Comparison of ENCODE assay signal across 9 cellular contexts in genomic region chr18:48997681-48997984, GRCh38. TPM values are rescaled to one million over a fixed set of nuclear protein-coding genes. Genes with fewer than 3 reads are reported as not detected.
DNase-seq lines count a peak whose midpoint lies in the region; ATAC-seq and TF ChIP-seq lines count a peak whose summit lies in the region.
"Had no signal": no experiment of that assay in that cellular context is flagged by ENCODE, and none has a peak within 500 bp of the region (broad histone marks: within the 10 kb centered on the region; RNA-seq: fewer than 3 reads in every experiment).

No MANE protein-coding gene starts in this region.

- H3K79me2 ChIP-seq in PC-9 (ENCODE audit: low read depth) (no peaks in the 10 kb centered on the region), fibroblast of lung (ENCODE audit: control insufficient read depth, insufficient read depth, low read length) (no peaks in the 10 kb centered on the region)

- intact Hi-C loops in PC-9 (cut with micrococcal nuclease; ENCODE audit: unreplicated experiment) = loop anchor here (2.0 kb wide), 2 partner anchors 45 to 55 kb away; no protein-coding TSS in a partner anchor
- intact Hi-C loops in psoas muscle (cut with DNase I) = no loop called here

- H3K9ac ChIP-seq in fibroblast of lung (ENCODE audit: insufficient read depth, low read length) = peak overlapping the region; percentile 57

- H3K4me1 ChIP-seq in PC-9 (replicated peaks; ENCODE audit: insufficient read depth) (peaks cover 66% of the 10 kb centered on the region), fibroblast of lung (ENCODE audit: control insufficient read depth, extremely low read depth, insufficient read depth, low read length) (peaks cover 40% of the 10 kb centered on the region), psoas muscle (peaks cover 23% of the 10 kb centered on the region)
- peaks cover 20% of the 10 kb centered on the region for H3K4me1 ChIP-seq in effector memory CD4-positive, alpha-beta T cell (ENCODE audit: control insufficient read depth, insufficient read depth, low read length, poor library complexity, severe bottlenecking)

- 78 to 90% (median 79%) methylated on average over 6 of the region's 6 CpGs for WGBS in psoas muscle, 3 donors

- H3K27ac ChIP-seq in PC-9 = peak overlapping the region; percentile 97
- peak overlapping the region; percentile 97 for H3K27ac ChIP-seq in fibroblast of lung (ENCODE audit: insufficient read depth, low read length)
- H3K27ac ChIP-seq in psoas muscle = peak overlapping the region; percentile 66
- H3K27ac ChIP-seq in effector memory CD4-positive, alpha-beta T cell (ENCODE audit: insufficient read depth, low read length, poor library complexity, severe bottlenecking) = no peak overlapping the region

- TSS peak; percentile 82 for BruUV-seq in PC-9 (replicated peaks; lab: Mats Ljungman, UMichigan)

- H3K4me3 ChIP-seq in PC-9 = peak overlapping the region; percentile 32; the same call in 1 of the 2 replicates
- H3K4me3 ChIP-seq in fibroblast of lung (replicated peaks in 1 of 4; ENCODE audit: control extremely low read depth in 1 of 4, insufficient read depth in 1 of 4, low read depth in 3 of 4, low read length in 4 of 4) = no peak overlapping the region
- H3K4me3 ChIP-seq in psoas muscle = no peak overlapping the region
- no peak overlapping the region for H3K4me3 ChIP-seq in effector memory CD4-positive, alpha-beta T cell (ENCODE audit: insufficient read depth, low read depth, low read length, poor library complexity, severe bottlenecking)

- no peak for ATAC-seq in psoas muscle
- ATAC-seq in stimulated activated naive CD8-positive, alpha-beta T cell treated with anti-CD3 and anti-CD28 coated beads, Interleukin-15, Interleukin-2, amounts not matched to agents 100 U/mL and 50 U/mL, for 24 hours = no peak

- H3K9me2 ChIP-seq in PC-9 (ENCODE audit: insufficient read depth) = no peaks in the 10 kb centered on the region

- no peaks in the 10 kb centered on the region for H3K36me3 ChIP-seq in PC-9 (ENCODE audit: low read depth)
- H3K36me3 ChIP-seq in fibroblast of lung (ENCODE audit: control insufficient read depth, insufficient read depth, low read length) = no peaks in the 10 kb centered on the region
- H3K36me3 ChIP-seq in psoas muscle (ENCODE audit: insufficient read depth in 1 of 2, low read depth in 1 of 2) = no peaks in the 10 kb centered on the region
- no peaks in the 10 kb centered on the region for H3K36me3 ChIP-seq in effector memory CD4-positive, alpha-beta T cell (ENCODE audit: control insufficient read depth, insufficient read depth, low read length)

- no peak for TF ChIP-seq CTCF in PC-9 (conservative IDR thresholded peaks at IDR 0.05)
- TF ChIP-seq CTCF in fibroblast of lung (conservative IDR thresholded peaks at IDR 0.05 in 1 of 2, IDR thresholded peaks at IDR 0.05 in 1 of 2; ENCODE audit: low read depth in 1 of 2, low read length in 2 of 2) = no peak
- no peak for TF ChIP-seq CTCF in psoas muscle (IDR thresholded peaks at IDR 0.05)

- H3K27me3 ChIP-seq in PC-9 (ENCODE audit: insufficient read depth, low read depth) = no peaks in the 10 kb centered on the region
- no peaks in the 10 kb centered on the region for H3K27me3 ChIP-seq in fibroblast of lung (ENCODE audit: control insufficient read depth, insufficient read depth, low read length)
- no peaks in the 10 kb centered on the region for H3K27me3 ChIP-seq in psoas muscle (ENCODE audit: insufficient read depth in 3 of 3, low read length in 2 of 3)
- H3K27me3 ChIP-seq in effector memory CD4-positive, alpha-beta T cell (replicated peaks; ENCODE audit: control insufficient read depth, insufficient read depth, low read length, poor library complexity, severe bottlenecking) = no peaks in the 10 kb centered on the region

- no peak overlapping the region for H2AFZ ChIP-seq in PC-9
- no peak overlapping the region for H2AFZ ChIP-seq in fibroblast of lung (ENCODE audit: low read length)

- H3K9me3 ChIP-seq in PC-9 (ENCODE audit: insufficient read depth, low read depth) (no peaks in the 10 kb centered on the region), fibroblast of lung (ENCODE audit: control insufficient read depth, insufficient read depth, low read depth, low read length) (no peaks in the 10 kb centered on the region), psoas muscle (no peaks in the 10 kb centered on the region)
- H3K9me3 ChIP-seq in effector memory CD4-positive, alpha-beta T cell (ENCODE audit: control insufficient read depth, low read length) = no peaks in the 10 kb centered on the region

- H3F3A ChIP-seq in PC-9 (ENCODE audit: insufficient read depth, low read depth) = peaks cover 48% of the 10 kb centered on the region

- CTCF ChIA-PET in PC-9 (lab: Charles Lee) = interaction anchor here (1.1 kb wide), 1 partner anchor 24 kb away, joined by 3 read pairs; no protein-coding TSS in a partner anchor

- H4K20me1 ChIP-seq in PC-9 (ENCODE audit: insufficient read depth) (no peaks in the 10 kb centered on the region), fibroblast of lung (ENCODE audit: control insufficient read depth, extremely low read depth, insufficient read depth, low read length) (no peaks in the 10 kb centered on the region)

- H3K4me2 ChIP-seq in PC-9 (peak overlapping the region; percentile 81), fibroblast of lung (ENCODE audit: extremely low read depth, insufficient read depth, low read length) (peak overlapping the region; percentile 56)

- POLR2A ChIA-PET in PC-9 (lab: Charles Lee; ENCODE audit: unreplicated experiment) = interaction anchor here (0.6 to 1.0 kb wide), 6 partner anchors 19 to 509 kb away, joined by 3 to 20 read pairs (median 3); no protein-coding TSS in a partner anchor

- peak; percentile 48 for DNase-seq in COLO668 (lab: John Stamatoyannopoulos, UW; ENCODE audit: unreplicated experiment)
- DNase-seq in PC-9 = no peak
- no peak for DNase-seq in fibroblast of lung (ENCODE audit: low read depth in 2 of 2)
- DNase-seq in psoas muscle = no peak
- DNase-seq in effector memory CD4-positive, alpha-beta T cell = no peak
- no peak for DNase-seq in NAMALWA (ENCODE audit: low spot score)
- DNase-seq in stimulated activated naive CD8-positive, alpha-beta T cell treated with anti-CD3 and anti-CD28 coated beads, Interleukin-15, Interleukin-2, amounts not matched to agents 100 U/mL and 50 U/mL, for 24 hours = no peak
- no peak for DNase-seq in CD1c-positive myeloid dendritic cell (ENCODE audit: extremely low spot score)
- DNase-seq: NCI-H1694 treated with DMSO at 0.1 percent for 48 hours had no signal

RNA-seq across cellular contexts. Expression of gene SMAD7, which starts 46.9 kb away (rescaled TPM):
- 5.0 and 5.8 TPM in 2 replicates for total RNA-seq in PC-9 (2021)
- 16.3 and 23.1 TPM in 2 replicates for total RNA-seq in fibroblast of lung
- polyA plus RNA-seq in fibroblast of lung = 6.1 and 8.1 TPM in 2 replicates
- 5.0 and 7.1 TPM in 2 replicates for polyA plus RNA-seq in fibroblast of lung (2012)
- 14.3 and 26.8 TPM in 2 replicates for polyA minus RNA-seq in fibroblast of lung (ENCODE audit: low replicate concordance)
- 10 to 100 TPM in 2 of 4 donors, 1 to 10 TPM in 2; 8.4 to 14.7 (median 10.4) TPM for total RNA-seq in psoas muscle
- polyA plus RNA-seq in psoas muscle = 1 to 10 TPM; 5.4 to 6.1 (median 5.8) TPM
